In the genomic region with DNA sequence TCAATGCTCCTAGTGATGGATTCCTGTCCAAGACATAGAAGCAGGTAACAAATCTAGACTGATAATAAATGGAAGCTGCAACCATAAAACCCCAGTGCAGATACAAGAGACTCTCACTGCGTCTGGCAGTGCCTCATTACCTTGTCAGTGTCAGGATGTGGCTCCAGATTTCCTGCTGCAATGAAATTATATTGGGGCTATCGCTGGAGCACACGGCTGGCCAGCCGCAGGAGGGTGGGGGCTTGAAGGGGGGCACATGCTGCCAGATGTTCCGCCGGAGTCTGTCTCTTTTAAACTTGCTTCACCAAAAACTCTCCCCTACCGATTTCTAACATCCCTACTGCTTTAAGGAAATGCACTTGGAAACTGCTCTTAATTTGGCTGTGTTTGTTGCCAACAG, we compare ENCODE assay signal across 18 cellular contexts.
A peak's percentile ranks its signal among the peaks of the same experiment; 100 is the strongest.
DNase-seq lines count a peak whose midpoint lies in the region; ATAC-seq, FAIRE-seq and TF ChIP-seq lines count a peak whose summit lies in the region.
"Had no signal": no experiment of that assay in that cellular context is flagged by ENCODE, and none has a peak within 500 bp of the region (broad histone marks: within the 10 kb centered on the region; RNA-seq: fewer than 3 reads in every experiment).

No MANE protein-coding gene starts in this region.

- TF ChIP-seq EP300 in neural cell (conservative IDR thresholded peaks at IDR 0.05; ENCODE audit: poor library complexity, severe bottlenecking): peak; percentile 25

- H3K36me3 ChIP-seq in GM23338 (ENCODE audit: insufficient read depth): no peaks in the 10 kb centered on the region
- H3K36me3 ChIP-seq in neural cell (ENCODE audit: insufficient read depth, low read length): no peaks in the 10 kb centered on the region
- H3K36me3 ChIP-seq: BLaER1 had no signal

- TF ChIP-seq POLR2A in GM12891 (IDR thresholded peaks at IDR 0.05; ENCODE audit: low read depth, low read length): no peak

- no peaks in the 10 kb centered on the region; the same call in 2 of the 3 replicates for H3K9me3 Mint-ChIP-seq in GM23338
- H3K9me3 Mint-ChIP-seq: CD8-positive, alpha-beta T cell had no signal

- TF ChIP-seq CTCF in GM23338 (conservative IDR thresholded peaks at IDR 0.05; ENCODE audit: low read depth in 2 of 2): no peak
- no peak for TF ChIP-seq CTCF in neural cell (IDR thresholded peaks at IDR 0.05; ENCODE audit: poor library complexity, severe bottlenecking)

- peaks cover 21% of the 10 kb centered on the region for H3K4me1 Mint-ChIP-seq in GM23338

- no peak for TF ChIP-seq RAD21 in neural cell (conservative IDR thresholded peaks at IDR 0.05)

- no peak; the same call in 2 of the 3 replicates for ATAC-seq in GM23338
- ATAC-seq: CD8-positive, alpha-beta T cell; HepG2 had no signal

- H3F3A ChIP-seq in GM23338 (replicated peaks; ENCODE audit: low read depth): no peaks in the 10 kb centered on the region
- H3F3A ChIP-seq in neural cell (ENCODE audit: insufficient read depth, low read length, poor library complexity, severe bottlenecking): no peaks in the 10 kb centered on the region

- peaks cover 2% of the 10 kb centered on the region; the same call in 1 of the 3 replicates for H3K36me3 Mint-ChIP-seq in GM23338 (ENCODE audit: low read depth)
- H3K36me3 Mint-ChIP-seq: CD8-positive, alpha-beta T cell; IgD-negative memory B cell had no signal

- H3K4me2 ChIP-seq in GM23338 (no peak overlapping the region), neural cell (ENCODE audit: low read length) (no peak overlapping the region)
- H3K4me2 ChIP-seq: BLaER1 had no signal

- H3K79me2 ChIP-seq in GM23338 (replicated peaks; ENCODE audit: insufficient read depth) (no peaks in the 10 kb centered on the region), neural cell (replicated peaks; ENCODE audit: insufficient read depth, low read length) (no peaks in the 10 kb centered on the region)

- peaks cover 4% of the 10 kb centered on the region for H3K27me3 Mint-ChIP-seq in GM23338 (ENCODE audit: insufficient read depth, low read depth, poor library complexity)

- H3K27ac Mint-ChIP-seq in GM23338: no peak overlapping the region
- H3K27ac Mint-ChIP-seq: CD8-positive, alpha-beta T cell; H9; IgD-negative memory B cell had no signal

- no peaks in the 10 kb centered on the region for H3K9me3 ChIP-seq in neural cell (ENCODE audit: low read length)

- peaks cover 16% of the 10 kb centered on the region for H3K4me1 ChIP-seq in GM23338 (ENCODE audit: insufficient read depth)

- DNase-seq in NCI-H82 (lab: John Stamatoyannopoulos, UW) (peak; percentile 9), NCI-H82 treated with DMSO at 0.1 percent for 48 hours (lab: John Stamatoyannopoulos, UW; ENCODE audit: unreplicated experiment) (no peak), GM23338 (ENCODE audit: low spot score) (no peak), NCI-H69 (lab: John Stamatoyannopoulos, UW) (peak; percentile 82), GM12891 (ENCODE audit: insufficient read length, low spot score) (no peak)
- DNase-seq in activated T-cell treated with anti-CD3 and anti-CD28 coated beads, Interleukin-2, amount 50 U/mL, for 48 hours: no peak
- DNase-seq: 8988T; Calu3; CD8-positive, alpha-beta T cell; GOT3; H9 had no signal

- H4K20me1 ChIP-seq in GM23338 (replicated peaks; ENCODE audit: insufficient read depth) (no peaks in the 10 kb centered on the region), neural cell (ENCODE audit: insufficient read depth) (no peaks in the 10 kb centered on the region)
- H4K20me1 ChIP-seq: BLaER1 had no signal

- H3K4me3 Mint-ChIP-seq in GM23338: no peak overlapping the region
- H3K4me3 Mint-ChIP-seq: CD8-positive, alpha-beta T cell; H9; IgD-negative memory B cell had no signal

- no peak overlapping the region for H3K9ac ChIP-seq in neural cell (ENCODE audit: low read length)
- H3K9ac ChIP-seq: BLaER1 had no signal

- no peak overlapping the region for H3K27ac ChIP-seq in GM23338 (ENCODE audit: low read depth)
- no peak overlapping the region for H3K27ac ChIP-seq in neural cell (ENCODE audit: low read length)
- H3K27ac ChIP-seq: BLaER1 had no signal

- H3K9me2 ChIP-seq in GM23338 (ENCODE audit: insufficient read depth) (no peaks in the 10 kb centered on the region), neural cell (ENCODE audit: insufficient read depth, low read length) (no peaks in the 10 kb centered on the region)

- no peak for FAIRE-seq in GM12891 (lab: Jason Lieb, UNC)
- FAIRE-seq: G401.6, GM12892, GM18507, HepG2 had no signal

- no peaks in the 10 kb centered on the region for H3K27me3 ChIP-seq in GM23338 (ENCODE audit: insufficient read depth)
- peaks cover 6% of the 10 kb centered on the region for H3K27me3 ChIP-seq in neural cell (ENCODE audit: insufficient read depth, low read depth, low read length)

- H3K4me3 ChIP-seq in GM23338: no peak overlapping the region
- H3K4me3 ChIP-seq in neural cell (ENCODE audit: low read length): no peak overlapping the region
- H3K4me3 ChIP-seq: BLaER1 had no signal

- H2AFZ ChIP-seq in GM23338 (peak overlapping the region; percentile 28; the same call in 1 of the 2 replicates), neural cell (ENCODE audit: low read depth, low read length) (no peak overlapping the region)

TF ChIP-seq in GM23338, 12 proteins besides CTCF, POLR2A, EP300 and RAD21 (continues in another document):
- no peak for TF ChIP-seq EZH2phosphoT487 (IDR thresholded peaks at IDR 0.05; ENCODE audit: unreplicated experiment)
- TF ChIP-seq EZH2 (IDR thresholded peaks at IDR 0.05; ENCODE audit: low read depth, unreplicated experiment): no peak
- TF ChIP-seq STAT1 (IDR thresholded peaks at IDR 0.05; ENCODE audit: unreplicated experiment): no peak
- no peak for TF ChIP-seq ZNF331 (CRISPR knock-in tag; IDR thresholded peaks at IDR 0.05; ENCODE audit: low read depth)
- TF ChIP-seq ETS1 (IDR thresholded peaks at IDR 0.05): no peak
- TF ChIP-seq CREB1 (CRISPR knock-in tag; IDR thresholded peaks at IDR 0.05; ENCODE audit: low read depth): no peak
- TF ChIP-seq ZNF114 (CRISPR knock-in tag; IDR thresholded peaks at IDR 0.05): no peak

TF ChIP-seq in neural cell, 6 proteins besides CTCF, POLR2A, EP300 and RAD21:
- TF ChIP-seq POLR2AphosphoS5 (IDR thresholded peaks at IDR 0.05): no peak
- peak; percentile 14 for TF ChIP-seq SMC3 (conservative IDR thresholded peaks at IDR 0.05; ENCODE audit: poor library complexity)

TF ChIP-seq in GM12891, 5 proteins besides CTCF, POLR2A, EP300 and RAD21:
- TF ChIP-seq POU2F2 (IDR thresholded peaks at IDR 0.05; ENCODE audit: low read depth, low read length): no peak
- TF ChIP-seq TAF1 (IDR thresholded peaks at IDR 0.05; ENCODE audit: low read depth, low read length): no peak
- TF ChIP-seq PAX5 (IDR thresholded peaks at IDR 0.05; ENCODE audit: insufficient read depth, low read length, severe bottlenecking): no peak
- TF ChIP-seq SPI1 (IDR thresholded peaks at IDR 0.05; ENCODE audit: low read depth, low read length): no peak
- TF ChIP-seq POLR2AphosphoS5 (IDR thresholded peaks at IDR 0.05; ENCODE audit: low read depth, low read length): no peak

Comparison
In these comparisons a context has a peak if more than half of its experiments do, and no peak if none do; other contexts are left out.
1. DNase-seq: peak in NCI-H82 (single experiment) and NCI-H69 (single experiment); none in NCI-H82 treated with DMSO at 0.1 percent for 48 hours (single experiment), GM23338 (single experiment), GM12891 (single experiment) and activated T-cell treated with anti-CD3 and anti-CD28 coated beads, Interleukin-2, amount 50 U/mL, for 48 hours (0 of 2).